Comparison of ENCODE assay signal across 9 cellular contexts in the genomic region with DNA sequence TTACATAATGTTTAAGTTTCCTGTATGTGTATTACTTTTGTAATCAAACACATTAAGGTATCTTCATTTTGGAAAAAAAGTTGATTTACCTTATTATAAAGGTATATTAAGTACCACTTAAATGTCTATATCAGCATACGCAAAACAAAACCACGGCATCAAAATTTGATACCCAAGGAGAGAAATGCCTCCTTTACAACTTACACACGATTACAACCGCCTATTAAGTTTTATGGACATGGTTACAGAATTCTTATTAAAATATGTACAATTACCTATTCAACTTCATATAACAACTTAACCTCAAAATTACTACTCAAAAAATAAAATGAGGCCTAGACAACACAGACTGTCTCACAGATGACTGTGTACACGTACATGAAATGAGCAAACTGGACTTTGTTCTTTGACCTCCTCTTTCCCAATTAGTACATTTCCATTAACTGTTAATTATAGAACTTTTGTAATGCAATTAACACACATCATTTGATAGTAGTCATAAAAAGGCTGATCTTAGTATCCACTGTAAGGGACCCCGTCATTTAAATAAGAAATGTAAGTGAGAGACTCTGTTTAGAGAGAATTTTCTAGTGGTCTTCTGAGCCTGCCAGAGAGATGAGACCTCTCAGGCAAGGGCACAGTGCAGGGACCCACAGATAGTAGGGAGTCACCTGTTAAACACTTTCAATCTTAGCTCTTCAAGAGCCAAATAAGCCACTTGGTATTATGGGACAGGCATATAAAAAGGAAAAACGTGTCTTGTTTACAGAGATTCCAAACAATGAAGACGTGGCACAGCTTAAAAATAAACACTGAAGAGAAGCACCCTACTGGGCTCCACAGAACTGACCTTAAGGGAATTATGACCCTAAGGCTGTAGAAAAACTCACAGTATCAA. TPM values are rescaled to one million over a fixed set of nuclear protein-coding genes. Genes with fewer than 3 reads are reported as not detected.
DNase-seq lines count a peak whose midpoint lies in the region; ATAC-seq, FAIRE-seq and TF ChIP-seq lines count a peak whose summit lies in the region.
"Had no signal": no experiment of that assay in that cellular context is flagged by ENCODE, and none has a peak within 500 bp of the region (broad histone marks: within the 10 kb centered on the region; RNA-seq: fewer than 3 reads in every experiment).

No MANE protein-coding gene starts in this region.

- H3K36me3 ChIP-seq in heart left ventricle (no peaks in the 10 kb centered on the region), lung (ENCODE audit: control insufficient read depth in 2 of 2, insufficient read depth in 2 of 2, low read length in 2 of 2) (no peaks in the 10 kb centered on the region), uterus (no peaks in the 10 kb centered on the region)

- H3K27me3 Mint-ChIP-seq in brain: peaks cover 7% of the 10 kb centered on the region

- H3K36me3 Mint-ChIP-seq in brain: no peaks in the 10 kb centered on the region

- H3K27ac Mint-ChIP-seq in brain: peak overlapping the region; percentile 85 to 98 (median 95)

- peaks cover 82% of the 10 kb centered on the region for H3K4me1 Mint-ChIP-seq in brain

- H3K4me3 Mint-ChIP-seq in brain: peak overlapping the region; percentile 88 to 95 (median 94)

- H3K27me3 ChIP-seq in heart left ventricle: no peaks in the 10 kb centered on the region
- no peaks in the 10 kb centered on the region for H3K27me3 ChIP-seq in lung (ENCODE audit: control insufficient read depth, insufficient read depth)
- H3K27me3 ChIP-seq in uterus: no peaks in the 10 kb centered on the region

- H3K27ac ChIP-seq in heart left ventricle (peak overlapping the region in 11 of 12 donors; percentile 13 to 99 (median 98)), lung (ENCODE audit: low read depth in 1 of 2, low read length in 1 of 2) (peak overlapping the region; percentile 26 to 99), uterus (peak overlapping the region in 1 of 2 donors; percentile 96)

- TF ChIP-seq CTCF in heart left ventricle (IDR thresholded peaks at IDR 0.05): no peak
- no peak for TF ChIP-seq CTCF in brain (conservative IDR thresholded peaks at IDR 0.05)
- no peak for TF ChIP-seq CTCF in lung (IDR thresholded peaks at IDR 0.05; ENCODE audit: control extremely low read depth, extremely low read depth)
- TF ChIP-seq CTCF in uterus (IDR thresholded peaks at IDR 0.05): no peak

- ATAC-seq in heart left ventricle (no peak), left ventricle myocardium superior (no peak), lung (ENCODE audit: insufficient read depth, low FRiP score) (no peak)

- H3K9me3 ChIP-seq in heart left ventricle: no peaks in the 10 kb centered on the region
- H3K9me3 ChIP-seq in lung (ENCODE audit: control insufficient read depth in 2 of 2, insufficient read depth in 1 of 2, low read length in 1 of 2): peaks cover 0 to 1% of the 10 kb centered on the region in 2 donors
- no peaks in the 10 kb centered on the region for H3K9me3 ChIP-seq in uterus

- WGBS in heart left ventricle, 4 donors: 41 to 50% (median 44%) methylated on average over 8 of the region's 8 CpGs
- WGBS in lung, 2 donors: 49 to 66% methylated on average over 8 of the region's 8 CpGs

- H3K4me1 ChIP-seq in heart left ventricle (peaks cover 12 to 88% (median 81%) of the 10 kb centered on the region in 12 donors), lung (ENCODE audit: control insufficient read depth in 2 of 2, insufficient read depth in 2 of 2, low read length in 2 of 2) (peaks cover 36 to 40% of the 10 kb centered on the region in 2 donors), uterus (peaks cover 15 to 38% of the 10 kb centered on the region in 2 donors)

- no peak for TF ChIP-seq POLR2A in heart left ventricle (IDR thresholded peaks at IDR 0.05)
- TF ChIP-seq POLR2A in uterus (IDR thresholded peaks at IDR 0.05): no peak
- TF ChIP-seq POLR2A in GM12891 (IDR thresholded peaks at IDR 0.05; ENCODE audit: low read depth, low read length): no peak

- peak overlapping the region in 10 of 12 donors; percentile 14 to 98 (median 94) for H3K4me3 ChIP-seq in heart left ventricle
- no peak overlapping the region for H3K4me3 ChIP-seq in lung
- H3K4me3 ChIP-seq in uterus: peak overlapping the region; percentile 12 to 82

- intact Hi-C loops in heart left ventricle (cut with DNase I) (loop anchor here in 3 of 10 donors (2.0 to 10.0 kb wide), 2 partner anchors 15 to 49 kb away; partner anchors contain the start of gene GID8 (in 1 of the 3)), left ventricle myocardium superior (cut with micrococcal nuclease) (no loop called here), uterus (cut with DNase I; ENCODE audit: low total_unique reads) (no loop called here)

- no peak for FAIRE-seq in GM12891 (lab: Jason Lieb, UNC)

- DNase-seq in heart left ventricle: no peak
- no peak for DNase-seq in left ventricle myocardium superior
- no peak for DNase-seq in lung (ENCODE audit: low spot score)
- DNase-seq in uterus: no peak
- no peak for DNase-seq in GM12891 (ENCODE audit: insufficient read length, low spot score)
- no peak for DNase-seq in T1000 (lab: John Stamatoyannopoulos, UW)
- DNase-seq in NCI-H774 (lab: John Stamatoyannopoulos, UW): no peak
- DNase-seq: amniotic stem cell had no signal

- no peaks in the 10 kb centered on the region for H3K9me3 Mint-ChIP-seq in brain

TF ChIP-seq in GM12891, 5 proteins besides CTCF, POLR2A, EP300 and RAD21:
- TF ChIP-seq PAX5 (IDR thresholded peaks at IDR 0.05; ENCODE audit: insufficient read depth, low read length, severe bottlenecking) (no peak), POLR2AphosphoS5 (IDR thresholded peaks at IDR 0.05; ENCODE audit: low read depth, low read length) (no peak), SPI1 (IDR thresholded peaks at IDR 0.05; ENCODE audit: low read depth, low read length) (no peak), TAF1 (IDR thresholded peaks at IDR 0.05; ENCODE audit: low read depth, low read length) (no peak), POU2F2 (IDR thresholded peaks at IDR 0.05; ENCODE audit: low read depth, low read length) (no peak)

RNA-seq across cellular contexts. Expression of gene DIDO1, which starts 2.4 kb away (rescaled TPM):
- total RNA-seq in heart left ventricle: 10 to 100 TPM; 27.5 to 46.2 (median 38.9) TPM
- polyA plus RNA-seq in heart left ventricle: 10 to 100 TPM; 16.5 to 20.1 TPM
- total RNA-seq in left ventricle myocardium superior: 38.3 TPM
- 47.3 TPM for polyA plus RNA-seq in brain (ENCODE audit: insufficient read depth, low read depth, low replicate concordance)
- 10 to 100 TPM; 50.4 to 71.2 TPM for total RNA-seq in lung
- 10 to 100 TPM; 19.6 to 21.2 TPM for polyA plus RNA-seq in lung
- 10 to 100 TPM; 20.9 to 92.8 (median 78.8) TPM for total RNA-seq in uterus
- polyA plus RNA-seq in GM12891 (2012; ENCODE audit: low read depth, missing spikeins): 29.5 TPM

RNA-seq across cellular contexts. Expression of gene GID8, which starts 14.0 kb away (rescaled TPM):
- total RNA-seq in heart left ventricle: 10 to 100 TPM; 14.7 to 22.2 (median 16.3) TPM
- 10 to 100 TPM in 1 of 2 donors, 1 to 10 TPM in 1; 6.2 to 15.8 TPM for polyA plus RNA-seq in heart left ventricle
- 16.1 TPM for total RNA-seq in left ventricle myocardium superior
- polyA plus RNA-seq in brain (ENCODE audit: insufficient read depth, low read depth, low replicate concordance): 45.2 TPM
- total RNA-seq in lung: 10 to 100 TPM; 31.2 to 35.4 TPM
- 10 to 100 TPM; 11.0 to 16.2 TPM for polyA plus RNA-seq in lung
- 10 to 100 TPM; 16.4 to 48.6 (median 40.0) TPM for total RNA-seq in uterus
- polyA plus RNA-seq in GM12891 (2012; ENCODE audit: low read depth, missing spikeins): 23.0 TPM

RNA-seq across cellular contexts. Expression of gene SLC17A9, which starts 28.6 kb away (rescaled TPM):
- total RNA-seq in heart left ventricle: 1 to 10 TPM in 3 of 9 donors, under 1 TPM in 6; 0.16 to 6.6 (median 0.67) TPM
- polyA plus RNA-seq in heart left ventricle: 1 to 10 TPM; 1.7 to 2.6 TPM
- 1.5 TPM for total RNA-seq in left ventricle myocardium superior
- 0.20 TPM for polyA plus RNA-seq in brain (ENCODE audit: insufficient read depth, low read depth, low replicate concordance)
- 10 to 100 TPM in 1 of 2 donors, 1 to 10 TPM in 1; 2.4 to 17.3 TPM for total RNA-seq in lung
- 1 to 10 TPM; 9.2 to 9.9 TPM for polyA plus RNA-seq in lung
- total RNA-seq in uterus: 1 to 10 TPM in 2 of 4 donors, under 1 TPM in 1, not detected in 1; 0.26 to 5.4 (median 1.6) TPM
- polyA plus RNA-seq in GM12891 (2012; ENCODE audit: low read depth, missing spikeins): 33.7 TPM
